In genomic region chr9:135036861-135037465, GRCh38 we compare ENCODE assay signal across 16 cellular contexts. TPM values are rescaled to one million over a fixed set of nuclear protein-coding genes. Genes with fewer than 3 reads are reported as not detected.
"Had no signal": no experiment of that assay in that cellular context is flagged by ENCODE, and none has a peak within 500 bp of the region (broad histone marks: within the 10 kb centered on the region; RNA-seq: fewer than 3 reads in every experiment).

No MANE protein-coding gene starts in this region.

- FAIRE-seq: frontal cortex had no signal

- H3K9me3 ChIP-seq: lower lobe of right lung, ovary, tibial nerve had no signal

- DNase-seq: activated CD4-positive, alpha-beta T cell treated with anti-CD3 and anti-CD28 coated beads, Interleukin-2, amount 10 ng/mL, durations not matched to agents 7 days and 5 days; activated gamma-delta T cell; activated naive CD8-positive, alpha-beta T cell treated with anti-CD3 and anti-CD28 coated beads for 36 hours; activated T-cell treated with anti-CD3 and anti-CD28 coated beads, Interleukin-2, amount 50 U/mL, for 24 hours; anterior cingulate cortex; brain microvascular endothelial cell; cerebellar nuclear complex; lower lobe of right lung; midbrain; stimulated activated CD4-positive, alpha-beta T cell treated with anti-CD3 and anti-CD28 coated beads, Interleukin-2, amount 100 ng/mL, for 48 hours had no signal

- ATAC-seq: lower lobe of right lung; stimulated activated memory B cell treated with anti-CD40 and anti-IgM and Interleukin-4, amounts not matched to agents 10 μg/mL and 1 μg/mL and 100 μg/mL, for 72 hours had no signal

- H3K36me3 ChIP-seq: brain microvascular endothelial cell, lower lobe of right lung, ovary, tibial nerve had no signal

- H3K27me3 ChIP-seq: brain microvascular endothelial cell, ovary had no signal

- H3K4me1 ChIP-seq: lower lobe of right lung, tibial nerve had no signal

- H3K27ac ChIP-seq: brain microvascular endothelial cell, lower lobe of right lung, ovary, tibial nerve had no signal

- H3K4me3 ChIP-seq: lower lobe of right lung, ovary, tibial nerve had no signal

RNA-seq across cellular contexts. Expression of gene OLFM1, which starts 50.5 kb away (rescaled TPM):
- total RNA-seq: activated CD4-positive, alpha-beta T cell treated with anti-CD3 and anti-CD28 coated beads, Interleukin-2, amount 10 ng/mL, durations not matched to agents 7 days and 5 days; activated naive CD8-positive, alpha-beta T cell treated with anti-CD3 and anti-CD28 coated beads for 36 hours; epithelial cell of proximal tubule; myocyte had no signal
